In genomic region chr17:6746665-6747064, GRCh38 we compare ENCODE assay signal across 4 cellular contexts. TPM values are rescaled to one million over a fixed set of nuclear protein-coding genes. Genes with fewer than 3 reads are reported as not detected.
"Had no signal": no experiment of that assay in that cellular context is flagged by ENCODE, and none has a peak within 500 bp of the region (broad histone marks: within the 10 kb centered on the region; RNA-seq: fewer than 3 reads in every experiment).

No MANE protein-coding gene starts in this region.

RNA-seq across cellular contexts. Expression of gene FBXO39, which starts 29.4 kb away (rescaled TPM):
- polyA plus RNA-seq: hepatocyte, immature natural killer cell had no signal

RNA-seq across cellular contexts. Expression of gene SLC13A5, which starts 33.5 kb away (rescaled TPM):
- polyA plus RNA-seq: immature natural killer cell; lung; naive thymus-derived CD4-positive, alpha-beta T cell had no signal
